1 cellular context compared by ENCODE assay signal in genomic region chr7:131011976-131012375, GRCh38.
A peak's percentile ranks its signal among the peaks of the same experiment; 100 is the strongest.
TF ChIP-seq lines count a peak whose summit lies in the region.

No MANE protein-coding gene starts in this region.

TF ChIP-seq in GM12878, 131 proteins besides CTCF, POLR2A, EP300 and RAD21 (continued from another document):
- TF ChIP-seq NFIC (IDR thresholded peaks at IDR 0.05; ENCODE audit: low read depth, low read length): 0 out of 2 replicates have a peak, but pooled peaks have one; percentile 26
- TF ChIP-seq ZNF687 (IDR thresholded peaks at IDR 0.05): no peak
- no peak for TF ChIP-seq HSF1 (IDR thresholded peaks at IDR 0.05; ENCODE audit: low read depth, low read length)
- TF ChIP-seq CEBPB (IDR thresholded peaks at IDR 0.05; ENCODE audit: borderline replicate concordance in 1 of 2, low read depth in 2 of 2, low read length in 2 of 2): no peak
- no peak for TF ChIP-seq NBN (IDR thresholded peaks at IDR 0.05)
- no peak for TF ChIP-seq ZBTB33 (IDR thresholded peaks at IDR 0.05)
